1 cellular context compared by ENCODE assay signal in genomic region chr12:15575797-15576560, GRCh38.
TF ChIP-seq lines count a peak whose summit lies in the region.

No MANE protein-coding gene starts in this region.

TF ChIP-seq in SK-N-SH, 30 proteins besides CTCF, POLR2A, EP300 and RAD21 (continued from another document):
- TF ChIP-seq GABPA (IDR thresholded peaks at IDR 0.05; ENCODE audit: low read depth), result no peak
- TF ChIP-seq CHD2 (IDR thresholded peaks at IDR 0.05; ENCODE audit: low read length, partially characterized antibody), result no peak
- no peak for TF ChIP-seq RCOR1 (IDR thresholded peaks at IDR 0.05; ENCODE audit: low read length)
- TF ChIP-seq TAF1 (IDR thresholded peaks at IDR 0.05; ENCODE audit: borderline replicate concordance, low read depth, low read length), result no peak
